In genomic region chr10:59678884-59679301, GRCh38 we compare ENCODE assay signal across 11 cellular contexts. TPM values are rescaled to one million over a fixed set of nuclear protein-coding genes. Genes with fewer than 3 reads are reported as not detected.
DNase-seq lines count a peak whose midpoint lies in the region; ATAC-seq and TF ChIP-seq lines count a peak whose summit lies in the region.
"Had no signal": no experiment of that assay in that cellular context is flagged by ENCODE, and none has a peak within 500 bp of the region (broad histone marks: within the 10 kb centered on the region; RNA-seq: fewer than 3 reads in every experiment).

No MANE protein-coding gene starts in this region.

- H3K4me3 ChIP-seq in fibroblast of the aortic adventitia (ENCODE audit: low read depth, low read length): no peak overlapping the region

- DNase-seq in GM13976 (ENCODE audit: low spot score): peak; percentile 24
- peak; percentile 66 for DNase-seq in HS-5 (ENCODE audit: low read depth)
- DNase-seq in fibroblast of the aortic adventitia (ENCODE audit: low read depth): peak; percentile 38
- no peak for DNase-seq in NCI-H1092 (lab: John Stamatoyannopoulos, UW)
- no peak for DNase-seq in NK-92 (lab: John Stamatoyannopoulos, UW; ENCODE audit: unreplicated experiment)
- no peak for DNase-seq in amygdala (lab: John Stamatoyannopoulos, UW)
- no peak for DNase-seq in NCI-H748 (lab: John Stamatoyannopoulos, UW; ENCODE audit: unreplicated experiment)
- DNase-seq: activated CD4-positive, CD25-positive, alpha-beta regulatory T cell treated with anti-CD3 and anti-CD28 coated beads, Interleukin-2, amount 50 U/mL, for 72 hours; dermis blood vessel endothelial cell; NCI-H1930 had no signal

- TF ChIP-seq CTCF in GM13976 (IDR thresholded peaks at IDR 0.05; ENCODE audit: borderline replicate concordance, control extremely low read depth, extremely low read depth, insufficient read depth, missing control alignments) (no peak), fibroblast of the aortic adventitia (IDR thresholded peaks at IDR 0.05; ENCODE audit: insufficient read depth, low read length) (no peak)

- in situ Hi-C loops in GM13976 (cut with MboI; ENCODE audit: low sequenced_read_pairs, unreplicated experiment): no loop called here

- peak; percentile 86 for ATAC-seq in GM21717 (IDR thresholded peaks at IDR 0.05; ENCODE audit: unreplicated experiment)

RNA-seq across cellular contexts. Expression of gene SLC16A9, which starts 30.8 kb away (rescaled TPM):
- 0.25 and 1.5 TPM in 2 replicates for total RNA-seq in fibroblast of the aortic adventitia (ENCODE audit: low replicate concordance)

Comparison
In these comparisons a context has a peak if more than half of its experiments do, and no peak if none do; other contexts are left out.
1. DNase-seq: peak in GM13976 (single experiment), HS-5 (single experiment) and fibroblast of the aortic adventitia (single experiment); none in NCI-H1092 (single experiment), NK-92 (single experiment), amygdala (0 of 56) and NCI-H748 (single experiment).